ENCODE assay signal across 12 cellular contexts in the genomic region with DNA sequence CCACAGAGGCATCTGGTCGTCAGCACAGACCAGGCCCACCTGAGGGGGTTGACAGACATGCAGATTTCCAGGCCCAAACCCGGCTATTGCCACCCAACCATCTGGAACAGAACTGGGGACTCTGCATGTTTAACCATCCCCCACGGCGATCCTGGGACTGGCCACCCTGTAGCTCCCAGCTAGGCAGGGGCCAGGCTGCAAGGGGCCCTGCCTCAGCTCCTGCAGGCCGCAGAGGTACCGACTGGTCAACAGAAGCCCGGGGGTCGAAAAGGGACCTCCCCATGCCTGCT.
DNase-seq lines count a peak whose midpoint lies in the region; ATAC-seq and TF ChIP-seq lines count a peak whose summit lies in the region.
"Had no signal": no experiment of that assay in that cellular context is flagged by ENCODE, and none has a peak within 500 bp of the region (broad histone marks: within the 10 kb centered on the region; RNA-seq: fewer than 3 reads in every experiment).

No MANE protein-coding gene starts in this region.

- no peak for TF ChIP-seq POLR2A in Peyer's patch (IDR thresholded peaks at IDR 0.05)

- peak overlapping the region; percentile 92 for H3K27ac Mint-ChIP-seq in mesothelial cell of epicardium
- H3K27ac Mint-ChIP-seq: IgD-negative memory B cell; naive thymus-derived CD8-positive, alpha-beta T cell had no signal

- H3K4me3 Mint-ChIP-seq in mesothelial cell of epicardium: peak overlapping the region; percentile 8
- H3K4me3 Mint-ChIP-seq: IgD-negative memory B cell; naive thymus-derived CD8-positive, alpha-beta T cell had no signal

- DNase-seq in Peyer's patch: peak in 1 of 3 donors; percentile 42
- no peak for DNase-seq in mesothelial cell of epicardium (ENCODE audit: low spot score in 2 of 2, unreplicated experiment in 2 of 2)
- no peak for DNase-seq in stimulated activated CD4-positive, alpha-beta T cell treated with anti-CD3 and anti-CD28 coated beads, Interleukin-4, amount 100 ng/mL, for 1 hour
- DNase-seq in GM19238 (ENCODE audit: insufficient read length, low spot score): no peak
- DNase-seq in NCI-H748 treated with DMSO at 0.1 percent for 48 hours (lab: John Stamatoyannopoulos, UW): no peak
- DNase-seq: PC-3, T1000 had no signal

- no peak for ATAC-seq in HG02970 (IDR thresholded peaks at IDR 0.05; ENCODE audit: low FRiP score, unreplicated experiment)
- ATAC-seq: naive thymus-derived CD8-positive, alpha-beta T cell; PC-3 had no signal

- H3K27ac ChIP-seq in Peyer's patch (peak overlapping the region in 3 of 4 donors; percentile 25 to 75 (median 49)), cingulate gyrus (ENCODE audit: low read depth, low read length) (peak overlapping the region; percentile 82), temporal lobe (ENCODE audit: low read depth, low read length) (peak overlapping the region; percentile 77)

- peaks cover 28% of the 10 kb centered on the region for H3K4me1 Mint-ChIP-seq in mesothelial cell of epicardium
- H3K4me1 Mint-ChIP-seq: IgD-negative memory B cell; naive thymus-derived CD8-positive, alpha-beta T cell had no signal

- no peak for TF ChIP-seq CTCF in Peyer's patch (IDR thresholded peaks at IDR 0.05)
- TF ChIP-seq CTCF in mesothelial cell of epicardium (IDR thresholded peaks at IDR 0.05; ENCODE audit: unreplicated experiment): no peak

- no peaks in the 10 kb centered on the region for H3K27me3 ChIP-seq in Peyer's patch

- peaks cover 0 to 16% (median 0%) of the 10 kb centered on the region in 4 donors for H3K4me1 ChIP-seq in Peyer's patch

- H3K4me3 ChIP-seq in Peyer's patch: no peak overlapping the region

- no peaks in the 10 kb centered on the region for H3K9me3 ChIP-seq in Peyer's patch

- peaks cover 12% of the 10 kb centered on the region for H3K27me3 Mint-ChIP-seq in mesothelial cell of epicardium (ENCODE audit: low read depth)

- peaks cover 21% of the 10 kb centered on the region for H3K9me3 Mint-ChIP-seq in mesothelial cell of epicardium

- H3K36me3 ChIP-seq in Peyer's patch: no peaks in the 10 kb centered on the region

- H3K36me3 Mint-ChIP-seq in mesothelial cell of epicardium: peaks cover 8% of the 10 kb centered on the region
